In genomic region chr4:64781737-64782326, GRCh38 we compare ENCODE assay signal across 8 cellular contexts.
DNase-seq lines count a peak whose midpoint lies in the region; ATAC-seq and TF ChIP-seq lines count a peak whose summit lies in the region.

No MANE protein-coding gene starts in this region.

- CTCF ChIA-PET in GM10248 (lab: Yijun Ruan, JAX), result interaction anchor here (1.0 to 1.3 kb wide), 2 partner anchors 10 to 22 kb away, joined by 3 to 6 read pairs; no protein-coding TSS in a partner anchor
- CTCF ChIA-PET in HEK293 (lab: Yijun Ruan, JAX), result interaction anchor here (0.6 to 1.0 kb wide), 5 partner anchors 61 to 1441 kb away, joined by 3 read pairs; no protein-coding TSS in a partner anchor

- no peaks in the 10 kb centered on the region for H3K27me3 ChIP-seq in neural cell (ENCODE audit: insufficient read depth, low read depth, low read length)

- no peaks in the 10 kb centered on the region for H3F3A ChIP-seq in neural cell (ENCODE audit: insufficient read depth, low read length, poor library complexity, severe bottlenecking)

- no peak for ATAC-seq in stimulated activated naive CD8-positive, alpha-beta T cell treated with anti-CD3 and anti-CD28 coated beads, Interleukin-15, Interleukin-2, amounts not matched to agents 100 U/mL and 50 U/mL, for 24 hours
- no peak for ATAC-seq in left colon

- H3K9ac ChIP-seq in neural cell (ENCODE audit: low read length), result no peak overlapping the region

- H3K36me3 ChIP-seq in HEK293 (ENCODE audit: control insufficient read depth in 2 of 2, insufficient read depth in 1 of 2, low read length in 2 of 2), result no peaks in the 10 kb centered on the region
- no peaks in the 10 kb centered on the region for H3K36me3 ChIP-seq in neural cell (ENCODE audit: insufficient read depth, low read length)

- H3K4me1 ChIP-seq in HEK293 (ENCODE audit: control insufficient read depth, insufficient read depth, low read length), result no peaks in the 10 kb centered on the region

- TF ChIP-seq CTCF in GM10248 (IDR thresholded peaks at IDR 0.05; ENCODE audit: control extremely low read depth, extremely low read depth, low read depth, missing control alignments), result peak; percentile 50
- TF ChIP-seq CTCF in HEK293 (tag by site-specific recombination; IDR thresholded peaks at IDR 0.05), result no peak
- TF ChIP-seq CTCF in neural cell (IDR thresholded peaks at IDR 0.05; ENCODE audit: poor library complexity, severe bottlenecking), result peak; percentile 87

- no peaks in the 10 kb centered on the region for H3K9me3 ChIP-seq in HEK293 (ENCODE audit: control insufficient read depth, insufficient read depth, low read depth, low read length)
- no peaks in the 10 kb centered on the region for H3K9me3 ChIP-seq in neural cell (ENCODE audit: low read length)

- TF ChIP-seq RAD21 in neural cell (conservative IDR thresholded peaks at IDR 0.05), result peak; percentile 92

- POLR2A ChIA-PET in GM10248 (lab: Yijun Ruan, JAX), result no interaction called here
- POLR2A ChIA-PET in HEK293 (lab: Yijun Ruan, JAX), result no interaction called here

- H3K4me3 ChIP-seq in HEK293 (ENCODE audit: low read depth, low read length), result no peak overlapping the region
- no peak overlapping the region for H3K4me3 ChIP-seq in neural cell (ENCODE audit: low read length)

- no peak overlapping the region for H3K27ac ChIP-seq in HEK293 (ENCODE audit: extremely low read depth, low read depth, low read length)
- H3K27ac ChIP-seq in neural cell (ENCODE audit: low read length), result no peak overlapping the region

- no peaks in the 10 kb centered on the region for H3K79me2 ChIP-seq in neural cell (replicated peaks; ENCODE audit: insufficient read depth, low read length)

- H2AFZ ChIP-seq in neural cell (ENCODE audit: low read depth, low read length), result no peak overlapping the region

- DNase-seq in GM10248 (ENCODE audit: extremely low spot score), result no peak
- peak; percentile 1 for DNase-seq in NCI-H2171 (lab: John Stamatoyannopoulos, UW)
- peak; percentile 0 for DNase-seq in cerebellum (ENCODE audit: low spot score)
- DNase-seq in stimulated activated naive CD8-positive, alpha-beta T cell treated with anti-CD3 and anti-CD28 coated beads, Interleukin-15, Interleukin-2, amounts not matched to agents 100 U/mL and 50 U/mL, for 24 hours, result no peak
- no peak for DNase-seq in GDM1 (lab: John Stamatoyannopoulos, UW)
- DNase-seq in left colon, result no peak

- intact Hi-C loops in left colon (cut with DNase I, micrococcal nuclease), result no loop called here

- TF ChIP-seq EP300 in neural cell (conservative IDR thresholded peaks at IDR 0.05; ENCODE audit: poor library complexity, severe bottlenecking), result no peak

- H4K20me1 ChIP-seq in neural cell (ENCODE audit: insufficient read depth), result no peaks in the 10 kb centered on the region

- H3K9me2 ChIP-seq in neural cell (ENCODE audit: insufficient read depth, low read length), result no peaks in the 10 kb centered on the region

- H3K4me2 ChIP-seq in neural cell (ENCODE audit: low read length), result no peak overlapping the region

TF ChIP-seq in HEK293, 187 proteins besides CTCF, POLR2A, EP300 and RAD21:
- TF ChIP-seq ZBTB20 (tag by site-specific recombination; IDR thresholded peaks at IDR 0.05) (no peak), ZNF654 (tag by site-specific recombination; IDR thresholded peaks at IDR 0.05; ENCODE audit: low read depth) (peak; percentile 58)

TF ChIP-seq in neural cell, 6 proteins besides CTCF, POLR2A, EP300 and RAD21:
- TF ChIP-seq TAF1 (IDR thresholded peaks at IDR 0.05; ENCODE audit: low read depth) (no peak), POLR2AphosphoS5 (IDR thresholded peaks at IDR 0.05) (no peak), MXI1 (conservative IDR thresholded peaks at IDR 0.05; ENCODE audit: poor library complexity, severe bottlenecking) (no peak), EZH2 (IDR thresholded peaks at IDR 0.05; ENCODE audit: borderline replicate concordance, insufficient read depth, low read length, poor library complexity, severe bottlenecking) (no peak), SMC3 (conservative IDR thresholded peaks at IDR 0.05; ENCODE audit: poor library complexity) (peak; percentile 87), REST (IDR thresholded peaks at IDR 0.05; ENCODE audit: borderline replicate concordance) (no peak)

Comparison
In these comparisons a context has a peak if more than half of its experiments do, and no peak if none do; other contexts are left out.
1. DNase-seq: peak in NCI-H2171 (single experiment) and cerebellum (single experiment); none in GM10248 (single experiment), stimulated activated naive CD8-positive, alpha-beta T cell treated with anti-CD3 and anti-CD28 coated beads, Interleukin-15, Interleukin-2, amounts not matched to agents 100 U/mL and 50 U/mL, for 24 hours (single experiment), GDM1 (single experiment) and left colon (0 of 2).